Comparison of ENCODE assay signal across 20 cellular contexts in genomic region chr17:19318611-19319010, GRCh38.
"Had no signal": no experiment of that assay in that cellular context is flagged by ENCODE, and none has a peak within 500 bp of the region (broad histone marks: within the 10 kb centered on the region; RNA-seq: fewer than 3 reads in every experiment).

No MANE protein-coding gene starts in this region.

- H3K27ac ChIP-seq: ascending aorta, body of pancreas, Peyer's patch had no signal

- H3K9me3 ChIP-seq: ascending aorta, body of pancreas, Peyer's patch had no signal

- H3K4me1 ChIP-seq: ascending aorta, body of pancreas had no signal

- ATAC-seq: activated CD8-positive, alpha-beta memory T cell treated with anti-CD3 and anti-CD28 coated beads, Interleukin-2, amount 10 ng/mL, durations not matched to agents 7 days and 5 days; body of pancreas; K562 had no signal

- H3K27me3 ChIP-seq: ascending aorta, body of pancreas, Peyer's patch had no signal

- DNase-seq: activated CD4-positive, alpha-beta T cell treated with anti-CD3 and anti-CD28 coated beads, Interleukin-2, amount 10 ng/mL, durations not matched to agents 24 days and 14 days; activated CD4-positive, alpha-beta T cell treated with anti-CD3 and anti-CD28 coated beads, Interleukin-2, amount 50 U/mL, for 48 hours; activated CD4-positive, CD25-positive, alpha-beta regulatory T cell treated with anti-CD3 and anti-CD28 coated beads, Interleukin-2, amount 50 U/mL, for 72 hours; activated CD8-positive, alpha-beta memory T cell treated with anti-CD3 and anti-CD28 coated beads, Interleukin-2, amount 10 ng/mL, durations not matched to agents 7 days and 5 days; activated effector memory CD4-positive, alpha-beta T cell treated with Interleukin-2 at 50 U/mL for 16 hours; activated naive CD4-positive, alpha-beta T cell; activated T-cell treated with anti-CD3 and anti-CD28 coated beads, Interleukin-2, amount 50 U/mL, for 24 hours; body of pancreas; Karpas-422; MM.1S; NCI-H1105; NCI-H1436; NCI-H1694 treated with DMSO at 0.1 percent for 48 hours; NCI-H2029 treated with DMSO at 0.1 percent for 48 hours; NCI-H510A treated with DMSO at 0.1 percent for 48 hours; NCI-H69; Peyer's patch; SHP77 had no signal

- H3K36me3 ChIP-seq: Peyer's patch had no signal

- H3K4me3 ChIP-seq: ascending aorta, body of pancreas, K562, Peyer's patch had no signal
